In the genomic region with DNA sequence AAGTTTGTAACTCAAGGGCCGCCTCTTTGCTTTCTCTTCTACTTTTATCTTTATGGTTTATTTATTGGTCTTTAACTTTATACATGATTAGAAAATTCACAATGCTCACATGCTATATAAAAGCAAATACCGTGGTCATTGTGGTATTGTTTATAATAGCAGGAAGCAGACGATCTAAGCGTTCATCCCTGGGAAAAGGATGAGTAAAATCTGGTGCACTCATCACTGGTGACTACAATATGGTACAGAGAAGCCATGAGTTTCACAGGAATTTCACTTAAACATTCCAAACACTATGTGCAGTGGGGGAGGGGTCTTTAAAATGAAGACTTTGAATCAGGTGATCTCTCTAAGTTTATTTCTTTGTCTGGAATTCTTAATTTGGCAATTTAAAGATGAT, we compare ENCODE assay signal across 23 cellular contexts.
"Had no signal": no experiment of that assay in that cellular context is flagged by ENCODE, and none has a peak within 500 bp of the region (broad histone marks: within the 10 kb centered on the region; RNA-seq: fewer than 3 reads in every experiment).

No MANE protein-coding gene starts in this region.

- H3K9me3 Mint-ChIP-seq: activated CD4-positive, alpha-beta memory T cell treated with anti-CD3 and anti-CD28 coated beads, Interleukin-2, amount 10 ng/mL, durations not matched to agents 7 days and 5 days; activated CD4-positive, alpha-beta T cell treated with anti-CD3 and anti-CD28 coated beads, Interleukin-2, amount 10 ng/mL, durations not matched to agents 7 days and 5 days; activated naive CD4-positive, alpha-beta T cell treated with anti-CD3 and anti-CD28 coated beads, Interleukin-2, amount 50 U/mL, for 24 hours; activated naive CD8-positive, alpha-beta T cell treated with anti-CD3 and anti-CD28 coated beads, Interleukin-2, amount 50 U/mL, for 24 hours; activated T-cell treated with anti-CD3 and anti-CD28 coated beads, Interleukin-2, amount 50 U/mL, for 4 hours; activated T-helper 2 cell treated with anti-CD3 and anti-CD28 coated beads, Interferon-gamma antibody, Interleukin-2, Interleukin-4, amounts not matched to agents 10 μg/mL and 5 μg/mL and 100 μg/mL, durations not matched to agents 14 hours and 24 hours and 36 hours; natural killer cell treated with Interleukin-12 subunit alpha and Interleukin-12 subunit beta and Interleukin-15 and Interleukin-18, amount 100 ng/mL, for 72 hours; stimulated activated memory B cell treated with anti-CD40 and anti-IgM and Interleukin-4, amounts not matched to agents 10 μg/mL and 1 μg/mL and 100 μg/mL, for 72 hours; stimulated activated naive CD8-positive, alpha-beta T cell treated with anti-CD3 and anti-CD28 coated beads, Interleukin-15, amount 100 ng/mL, for 72 hours had no signal

- H3K4me3 Mint-ChIP-seq: activated CD4-positive, alpha-beta memory T cell treated with anti-CD3 and anti-CD28 coated beads, Interleukin-2, amount 10 ng/mL, durations not matched to agents 7 days and 5 days; activated CD4-positive, alpha-beta T cell treated with anti-CD3 and anti-CD28 coated beads, Interleukin-2, amount 10 ng/mL, durations not matched to agents 7 days and 5 days; activated naive CD4-positive, alpha-beta T cell treated with anti-CD3 and anti-CD28 coated beads, Interleukin-2, amount 50 U/mL, for 24 hours; activated naive CD8-positive, alpha-beta T cell treated with anti-CD3 and anti-CD28 coated beads, Interleukin-2, amount 50 U/mL, for 24 hours; activated T-cell treated with anti-CD3 and anti-CD28 coated beads, Interleukin-2, amount 50 U/mL, for 4 hours; natural killer cell treated with Interleukin-12 subunit alpha and Interleukin-12 subunit beta and Interleukin-15 and Interleukin-18, amount 100 ng/mL, for 72 hours; stimulated activated memory B cell treated with anti-CD40 and anti-IgM and Interleukin-4, amounts not matched to agents 10 μg/mL and 1 μg/mL and 100 μg/mL, for 72 hours; stimulated activated naive CD8-positive, alpha-beta T cell treated with anti-CD3 and anti-CD28 coated beads, Interleukin-15, amount 100 ng/mL, for 72 hours had no signal

- H3K4me1 Mint-ChIP-seq: activated CD4-positive, alpha-beta memory T cell treated with anti-CD3 and anti-CD28 coated beads, Interleukin-2, amount 10 ng/mL, durations not matched to agents 7 days and 5 days; activated CD4-positive, alpha-beta T cell treated with anti-CD3 and anti-CD28 coated beads, Interleukin-2, amount 10 ng/mL, durations not matched to agents 7 days and 5 days; activated naive CD4-positive, alpha-beta T cell treated with anti-CD3 and anti-CD28 coated beads, Interleukin-2, amount 50 U/mL, for 24 hours; activated naive CD8-positive, alpha-beta T cell treated with anti-CD3 and anti-CD28 coated beads, Interleukin-2, amount 50 U/mL, for 24 hours; stimulated activated memory B cell treated with anti-CD40 and anti-IgM and Interleukin-4, amounts not matched to agents 10 μg/mL and 1 μg/mL and 100 μg/mL, for 72 hours; stimulated activated naive CD8-positive, alpha-beta T cell treated with anti-CD3 and anti-CD28 coated beads, Interleukin-15, amount 100 ng/mL, for 72 hours had no signal

- H3K27ac Mint-ChIP-seq: activated CD4-positive, alpha-beta memory T cell treated with anti-CD3 and anti-CD28 coated beads, Interleukin-2, amount 10 ng/mL, durations not matched to agents 7 days and 5 days; activated CD4-positive, alpha-beta T cell treated with anti-CD3 and anti-CD28 coated beads, Interleukin-2, amount 10 ng/mL, durations not matched to agents 7 days and 5 days; activated naive CD4-positive, alpha-beta T cell treated with anti-CD3 and anti-CD28 coated beads, Interleukin-2, amount 50 U/mL, for 24 hours; activated naive CD8-positive, alpha-beta T cell treated with anti-CD3 and anti-CD28 coated beads, Interleukin-2, amount 50 U/mL, for 24 hours; activated T-helper 2 cell treated with anti-CD3 and anti-CD28 coated beads, Interferon-gamma antibody, Interleukin-2, Interleukin-4, amounts not matched to agents 10 μg/mL and 5 μg/mL and 100 μg/mL, durations not matched to agents 14 hours and 24 hours and 36 hours; natural killer cell treated with Interleukin-12 subunit alpha and Interleukin-12 subunit beta and Interleukin-15 and Interleukin-18, amount 100 ng/mL, for 72 hours; stimulated activated memory B cell treated with anti-CD40 and anti-IgM and Interleukin-4, amounts not matched to agents 10 μg/mL and 1 μg/mL and 100 μg/mL, for 72 hours; stimulated activated naive CD8-positive, alpha-beta T cell treated with anti-CD3 and anti-CD28 coated beads, Interleukin-15, amount 100 ng/mL, for 72 hours had no signal

- H3K36me3 Mint-ChIP-seq: activated naive CD4-positive, alpha-beta T cell treated with anti-CD3 and anti-CD28 coated beads, Interleukin-2, amount 50 U/mL, for 24 hours; natural killer cell treated with Interleukin-12 subunit alpha and Interleukin-12 subunit beta and Interleukin-15 and Interleukin-18, amount 100 ng/mL, for 72 hours; stimulated activated memory B cell treated with anti-CD40 and anti-IgM and Interleukin-4, amounts not matched to agents 10 μg/mL and 1 μg/mL and 100 μg/mL, for 72 hours had no signal

- DNase-seq: activated CD4-positive, alpha-beta memory T cell treated with anti-CD3 and anti-CD28 coated beads, Interleukin-2, amount 10 ng/mL, durations not matched to agents 7 days and 5 days; activated CD4-positive, alpha-beta T cell treated with anti-CD3 and anti-CD28 coated beads, Interleukin-2, amount 10 ng/mL, durations not matched to agents 7 days and 5 days; activated CD4-positive, CD25-positive, alpha-beta regulatory T cell treated with anti-CD3 and anti-CD28 coated beads, Interleukin-2, amount 50 U/mL, for 72 hours; activated CD8-positive, alpha-beta memory T cell treated with anti-CD3 and anti-CD28 coated beads, Interleukin-2, amount 50 U/mL, for 48 hours; activated naive CD8-positive, alpha-beta T cell treated with anti-CD3 and anti-CD28 coated beads, Interleukin-2, amount 50 U/mL, for 24 hours; activated T-cell treated with anti-CD3 and anti-CD28 coated beads, Interleukin-2, amount 50 U/mL, for 4 hours; dermis blood vessel endothelial cell; effector CD4-positive, alpha-beta T cell; glutamatergic neuron; hippocampal formation; lower lobe of right lung; mucosa of descending colon; stimulated activated CD4-positive, alpha-beta T cell treated with anti-CD3 and anti-CD28 coated beads, Interleukin-1b, Interleukin-23, amount 100 ng/mL, for 48 hours; stimulated activated CD4-positive, alpha-beta T cell treated with anti-CD3 and anti-CD28 coated beads, Interleukin-4, amount 100 ng/mL, for 4 hours; stimulated activated CD8-positive, alpha-beta memory T cell treated with anti-CD3 and anti-CD28 coated beads, Interleukin-4, amount 100 ng/mL, for 48 hours; stimulated activated naive CD8-positive, alpha-beta T cell treated with anti-CD3 and anti-CD28 coated beads, Interleukin-15, amount 100 ng/mL, for 72 hours; substantia nigra; upper lobe of left lung had no signal

- ATAC-seq: activated naive CD8-positive, alpha-beta T cell treated with anti-CD3 and anti-CD28 coated beads, Interleukin-2, amount 50 U/mL, for 24 hours; activated T-cell treated with anti-CD3 and anti-CD28 coated beads, Interleukin-2, amount 50 U/mL, for 4 hours; left lobe of liver; lower lobe of right lung; mucosa of descending colon; natural killer cell treated with Interleukin-12 subunit alpha and Interleukin-12 subunit beta and Interleukin-15 and Interleukin-18, amount 100 ng/mL, for 72 hours; stimulated activated memory B cell treated with anti-CD40 and anti-IgM and Interleukin-4, amounts not matched to agents 10 μg/mL and 1 μg/mL and 100 μg/mL, for 72 hours; stimulated activated naive CD8-positive, alpha-beta T cell treated with anti-CD3 and anti-CD28 coated beads, Interleukin-15, amount 100 ng/mL, for 72 hours had no signal

- H3K27me3 Mint-ChIP-seq: activated CD4-positive, alpha-beta T cell treated with anti-CD3 and anti-CD28 coated beads, Interleukin-2, amount 10 ng/mL, durations not matched to agents 7 days and 5 days; activated naive CD4-positive, alpha-beta T cell treated with anti-CD3 and anti-CD28 coated beads, Interleukin-2, amount 50 U/mL, for 24 hours; activated naive CD8-positive, alpha-beta T cell treated with anti-CD3 and anti-CD28 coated beads, Interleukin-2, amount 50 U/mL, for 24 hours; natural killer cell treated with Interleukin-12 subunit alpha and Interleukin-12 subunit beta and Interleukin-15 and Interleukin-18, amount 100 ng/mL, for 72 hours; stimulated activated memory B cell treated with anti-CD40 and anti-IgM and Interleukin-4, amounts not matched to agents 10 μg/mL and 1 μg/mL and 100 μg/mL, for 72 hours; stimulated activated naive CD8-positive, alpha-beta T cell treated with anti-CD3 and anti-CD28 coated beads, Interleukin-15, amount 100 ng/mL, for 72 hours had no signal
